Comparison of ENCODE assay signal across 8 cellular contexts in genomic region chr19:40055049-40055448, GRCh38. TPM values are rescaled to one million over a fixed set of nuclear protein-coding genes. Genes with fewer than 3 reads are reported as not detected.
DNase-seq lines count a peak whose midpoint lies in the region; ATAC-seq and TF ChIP-seq lines count a peak whose summit lies in the region.

No MANE protein-coding gene starts in this region.

- 44% methylated on average over 10 of the region's 10 CpGs for WGBS in prostate gland

- H3K27ac ChIP-seq in DOHH2 (ENCODE audit: low read depth, low read length) (no peak overlapping the region), RWPE2 (ENCODE audit: poor library complexity, severe bottlenecking) (peak overlapping the region; percentile 24), prostate gland (no peak overlapping the region)

- peak overlapping the region; percentile 96 for H3K4me3 ChIP-seq in DOHH2 (ENCODE audit: low read length)
- peak overlapping the region; percentile 50 for H3K4me3 ChIP-seq in RWPE2 (ENCODE audit: severe bottlenecking)
- H3K4me3 ChIP-seq in fibroblast of pulmonary artery (replicated peaks; ENCODE audit: low read depth, low read length) = peak overlapping the region; percentile 87
- H3K4me3 ChIP-seq in prostate gland = peak overlapping the region; percentile 62 to 66

- peaks cover 29% of the 10 kb centered on the region for H3K4me1 ChIP-seq in DOHH2 (ENCODE audit: control insufficient read depth, low read length)
- H3K4me1 ChIP-seq in RWPE2 (ENCODE audit: insufficient read depth, poor library complexity, severe bottlenecking) = peaks cover 14% of the 10 kb centered on the region
- H3K4me1 ChIP-seq in prostate gland (replicated peaks) = no peaks in the 10 kb centered on the region

- TF ChIP-seq POLR2A in prostate gland (IDR thresholded peaks at IDR 0.05) = no peak

- no peak for ATAC-seq in RWPE2 (ENCODE audit: low read depth)
- no peak for ATAC-seq in GM21447 (IDR thresholded peaks at IDR 0.05; ENCODE audit: unreplicated experiment)
- ATAC-seq in GM19397 (IDR thresholded peaks at IDR 0.05; ENCODE audit: unreplicated experiment) = no peak
- ATAC-seq in GM19328 (IDR thresholded peaks at IDR 0.05; ENCODE audit: unreplicated experiment) = no peak

- H3K79me2 ChIP-seq in DOHH2 (ENCODE audit: control insufficient read depth, low read length) = peaks cover 69% of the 10 kb centered on the region

- TF ChIP-seq CTCF in DOHH2 (IDR thresholded peaks at IDR 0.05; ENCODE audit: low read depth, low read length, poor library complexity, severe bottlenecking) (no peak), RWPE2 (IDR thresholded peaks at IDR 0.05; ENCODE audit: poor library complexity, severe bottlenecking) (no peak), fibroblast of pulmonary artery (IDR thresholded peaks at IDR 0.05; ENCODE audit: low read length, missing control alignments) (no peak), prostate gland (IDR thresholded peaks at IDR 0.05) (no peak)

- intact Hi-C loops in prostate gland (cut with DNase I) = no loop called here

- peaks cover 20% of the 10 kb centered on the region for H3K9me3 ChIP-seq in DOHH2 (ENCODE audit: control insufficient read depth, insufficient read depth, low read length)
- peaks cover 10% of the 10 kb centered on the region for H3K9me3 ChIP-seq in RWPE2 (ENCODE audit: severe bottlenecking)
- H3K9me3 ChIP-seq in prostate gland = no peaks in the 10 kb centered on the region

- DNase-seq in RWPE2 (ENCODE audit: low spot score) (no peak), fibroblast of pulmonary artery (ENCODE audit: low read depth) (no peak), prostate gland (ENCODE audit: low spot score) (no peak), NCI-H748 treated with DMSO at 0.1 percent for 48 hours (lab: John Stamatoyannopoulos, UW) (no peak)

- H3K27me3 ChIP-seq in DOHH2 (ENCODE audit: control insufficient read depth, low read length) (no peaks in the 10 kb centered on the region; the same call in 1 of the 2 replicates), RWPE2 (ENCODE audit: insufficient read depth, poor library complexity, severe bottlenecking) (no peaks in the 10 kb centered on the region), prostate gland (replicated peaks; ENCODE audit: insufficient read depth) (no peaks in the 10 kb centered on the region)

- no peaks in the 10 kb centered on the region for H3K9me2 ChIP-seq in DOHH2 (replicated peaks; ENCODE audit: control insufficient read depth, low read length)

- H3F3A ChIP-seq in DOHH2 (ENCODE audit: control insufficient read depth, insufficient read depth) = 0 out of 2 replicates have a peak, but pooled peaks cover 3% of the 10 kb centered on the region

- H3K36me3 ChIP-seq in DOHH2 (ENCODE audit: control insufficient read depth, low read length) (peaks cover 6% of the 10 kb centered on the region), RWPE2 (ENCODE audit: low read depth) (no peaks in the 10 kb centered on the region; the same call in 1 of the 2 replicates), prostate gland (no peaks in the 10 kb centered on the region)

- no peaks in the 10 kb centered on the region for H4K20me1 ChIP-seq in DOHH2 (ENCODE audit: control insufficient read depth, insufficient read depth, low read depth, low read length)

- peak overlapping the region; percentile 94 for H3K4me2 ChIP-seq in DOHH2 (ENCODE audit: low read length)

RNA-seq across cellular contexts. Expression of gene ZNF780B, which starts 1.0 kb away (rescaled TPM):
- 10 to 100 TPM; 11.7 to 17.4 TPM for total RNA-seq in prostate gland

RNA-seq across cellular contexts. Expression of gene ZNF780A, which starts 35.7 kb away (rescaled TPM):
- total RNA-seq in prostate gland = 10 to 100 TPM; 18.4 to 23.4 TPM

RNA-seq across cellular contexts. Expression of gene ZNF546, which starts 58.2 kb away (rescaled TPM):
- total RNA-seq in prostate gland = 10 to 100 TPM in 1 of 2 donors, 1 to 10 TPM in 1; 4.6 to 10.6 TPM
